Comparison of ENCODE assay signal across 25 cellular contexts in the genomic region with DNA sequence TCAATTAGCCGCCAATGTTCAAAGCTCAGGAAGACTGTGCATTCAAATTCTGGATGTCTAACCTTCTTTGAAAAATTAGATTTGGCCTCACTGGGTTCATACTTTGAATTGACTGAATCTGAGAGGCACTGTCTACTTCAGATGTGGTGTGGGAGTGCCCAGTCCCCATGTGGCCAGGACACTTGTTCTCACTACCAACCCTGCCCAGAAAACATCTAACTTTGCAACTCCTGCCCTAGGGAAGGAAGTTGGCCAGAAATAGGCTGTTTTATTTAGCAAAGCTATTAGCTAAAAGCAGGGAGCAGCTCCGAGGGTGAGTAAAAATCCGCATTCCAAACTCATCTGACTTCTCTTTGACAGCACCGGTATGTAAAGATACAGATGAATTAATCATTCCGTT.
DNase-seq lines count a peak whose midpoint lies in the region; ATAC-seq and TF ChIP-seq lines count a peak whose summit lies in the region.
"Had no signal": no experiment of that assay in that cellular context is flagged by ENCODE, and none has a peak within 500 bp of the region (broad histone marks: within the 10 kb centered on the region; RNA-seq: fewer than 3 reads in every experiment).

No MANE protein-coding gene starts in this region.

- H3K79me1 ChIP-seq in mesendoderm (ENCODE audit: low read length): peaks cover 7% of the 10 kb centered on the region

- peak overlapping the region; percentile 65 for H2AK5ac ChIP-seq in mesendoderm (ENCODE audit: low read length)

- no peak overlapping the region for H4K5ac ChIP-seq in mesendoderm (ENCODE audit: low read length)

- H3K4me3 ChIP-seq in cardiac muscle cell: no peak overlapping the region
- H3K4me3 ChIP-seq in heart left ventricle: no peak overlapping the region
- H3K4me3 ChIP-seq in mesendoderm (ENCODE audit: low read length): no peak overlapping the region
- no peak overlapping the region for H3K4me3 ChIP-seq in transverse colon
- H3K4me3 ChIP-seq: left lung, prostate gland had no signal

- H4K8ac ChIP-seq in mesendoderm (ENCODE audit: low read depth, low read length): no peak overlapping the region

- DNase-seq in cardiac muscle cell (ENCODE audit: low read depth in 1 of 2, low spot score in 1 of 2): no peak
- no peak for DNase-seq in heart left ventricle
- no peak for DNase-seq in mesendoderm
- DNase-seq in transverse colon: no peak
- no peak for DNase-seq in activated T-cell treated with anti-CD3 and anti-CD28 coated beads, Interleukin-2, amount 50 U/mL, for 72 hours
- DNase-seq in posterior vena cava (ENCODE audit: low spot score): no peak
- DNase-seq: activated CD4-positive, alpha-beta T cell treated with anti-CD3 and anti-CD28 coated beads for 1 hour; activated CD8-positive, alpha-beta T cell treated with anti-CD3 and anti-CD28 coated beads, Interleukin-2, amount 10 ng/mL, durations not matched to agents 7 days and 5 days; CD4-positive, CD25-positive, alpha-beta regulatory T cell; effector CD8-positive, alpha-beta T cell; GOT3; KBM-7; left lung; NCI-H1092; NCI-H1694; RPMI8226; T-helper 1 cell; trophoblast cell had no signal

- ATAC-seq in heart left ventricle (no peak), GM18861 (IDR thresholded peaks at IDR 0.05; ENCODE audit: unreplicated experiment) (no peak)
- no peak for ATAC-seq in activated T-cell treated with anti-CD3 and anti-CD28 coated beads, Interleukin-2, amount 50 U/mL, for 72 hours (replicated peaks in 1 of 2)
- ATAC-seq: activated CD8-positive, alpha-beta T cell treated with anti-CD3 and anti-CD28 coated beads, Interleukin-2, amount 10 ng/mL, durations not matched to agents 7 days and 5 days; left lung; stimulated activated effector memory CD8-positive, alpha-beta T cell treated with anti-CD3 and anti-CD28 coated beads, Interleukin-12 subunit alpha, Interleukin-12 subunit beta, amount 100 ng/mL, for 72 hours had no signal

- no peak overlapping the region for H3K4me2 ChIP-seq in mesendoderm (ENCODE audit: low read length)

- no peak for TF ChIP-seq CTCF in cardiac muscle cell (IDR thresholded peaks at IDR 0.05; ENCODE audit: low read depth, low read length)
- no peak for TF ChIP-seq CTCF in heart left ventricle (IDR thresholded peaks at IDR 0.05)
- no peak for TF ChIP-seq CTCF in VCaP (conservative IDR thresholded peaks at IDR 0.05)
- no peak for TF ChIP-seq CTCF in transverse colon (IDR thresholded peaks at IDR 0.05)

- H3K9ac ChIP-seq in mesendoderm (ENCODE audit: low read length): no peak overlapping the region

- intact Hi-C loops in heart left ventricle (cut with DNase I) (no loop called here), transverse colon (cut with DNase I; ENCODE audit: low total_unique reads) (loop anchor here (5.0 kb wide), 1 partner anchor 42 kb away; no protein-coding TSS in a partner anchor), posterior vena cava (cut with DNase I) (no loop called here)

- no peak overlapping the region for H2BK5ac ChIP-seq in mesendoderm (ENCODE audit: low read length)

- no peak overlapping the region for H3K4ac ChIP-seq in mesendoderm (ENCODE audit: low read depth, low read length)

- TF ChIP-seq POLR2A in heart left ventricle (IDR thresholded peaks at IDR 0.05): no peak
- no peak for TF ChIP-seq POLR2A in transverse colon (IDR thresholded peaks at IDR 0.05)

- H3K36me3 ChIP-seq in cardiac muscle cell (no peaks in the 10 kb centered on the region), heart left ventricle (no peaks in the 10 kb centered on the region), mesendoderm (ENCODE audit: control insufficient read depth, insufficient read depth, low read length) (no peaks in the 10 kb centered on the region), transverse colon (no peaks in the 10 kb centered on the region)
- H3K36me3 ChIP-seq: left lung, prostate gland had no signal

- in situ Hi-C loops in transverse colon (cut with MboI; ENCODE audit: low pct_ligation_motif_present in 1 of 4, low pct_unique_long_range_greater_than_20kb in 1 of 4, low sequenced_read_pairs in 3 of 4): no loop called here

- no peak overlapping the region for H2BK15ac ChIP-seq in mesendoderm (replicated peaks; ENCODE audit: low read depth)

- TF ChIP-seq EP300 in transverse colon (IDR thresholded peaks at IDR 0.05; ENCODE audit: low read depth): no peak

- H3K27me3 Mint-ChIP-seq in activated T-cell treated with anti-CD3 and anti-CD28 coated beads, Interleukin-2, amount 50 U/mL, for 72 hours (ENCODE audit: low read depth): no peaks in the 10 kb centered on the region
- H3K27me3 Mint-ChIP-seq: activated naive CD4-positive, alpha-beta T cell treated with anti-CD3 and anti-CD28 coated beads, Interleukin-2, amount 50 U/mL, for 24 hours had no signal

- H3K27ac ChIP-seq in cardiac muscle cell (peak overlapping the region; percentile 73), heart left ventricle (peak overlapping the region in 1 of 12 donors; percentile 74), VCaP (peak overlapping the region; percentile 41; the same call in 1 of the 2 replicates), mesendoderm (ENCODE audit: low read depth, low read length) (no peak overlapping the region), transverse colon (peak overlapping the region in 3 of 4 donors; percentile 74 to 84 (median 79))
- H3K27ac ChIP-seq: epithelial cell of prostate, left lung had no signal

- H3K4me3 Mint-ChIP-seq in activated T-cell treated with anti-CD3 and anti-CD28 coated beads, Interleukin-2, amount 50 U/mL, for 72 hours: no peak overlapping the region
- H3K4me3 Mint-ChIP-seq: activated CD8-positive, alpha-beta T cell treated with anti-CD3 and anti-CD28 coated beads, Interleukin-2, amount 10 ng/mL, durations not matched to agents 7 days and 5 days; activated naive CD4-positive, alpha-beta T cell treated with anti-CD3 and anti-CD28 coated beads, Interleukin-2, amount 50 U/mL, for 24 hours; CD4-positive, CD25-positive, alpha-beta regulatory T cell; stimulated activated effector memory CD8-positive, alpha-beta T cell treated with anti-CD3 and anti-CD28 coated beads, Interleukin-12 subunit alpha, Interleukin-12 subunit beta, amount 100 ng/mL, for 72 hours had no signal

- H2BK120ac ChIP-seq in mesendoderm (ENCODE audit: low read depth, low read length): peak overlapping the region; percentile 17

- no peaks in the 10 kb centered on the region for H3K79me2 ChIP-seq in mesendoderm (ENCODE audit: control insufficient read depth, insufficient read depth, low read length)

- peaks cover 26% of the 10 kb centered on the region for H3K4me1 Mint-ChIP-seq in activated T-cell treated with anti-CD3 and anti-CD28 coated beads, Interleukin-2, amount 50 U/mL, for 72 hours (ENCODE audit: low read depth)

- no peak overlapping the region for H3K27ac Mint-ChIP-seq in activated T-cell treated with anti-CD3 and anti-CD28 coated beads, Interleukin-2, amount 50 U/mL, for 72 hours
- H3K27ac Mint-ChIP-seq: activated CD8-positive, alpha-beta T cell treated with anti-CD3 and anti-CD28 coated beads, Interleukin-2, amount 10 ng/mL, durations not matched to agents 7 days and 5 days; activated naive CD4-positive, alpha-beta T cell treated with anti-CD3 and anti-CD28 coated beads, Interleukin-2, amount 50 U/mL, for 24 hours; activated T-helper 2 cell treated with anti-CD3 and anti-CD28 coated beads, Interferon-gamma antibody, Interleukin-2, Interleukin-4, amounts not matched to agents 10 μg/mL and 5 μg/mL and 100 μg/mL, durations not matched to agents 14 hours and 24 hours and 36 hours; stimulated activated effector memory CD8-positive, alpha-beta T cell treated with anti-CD3 and anti-CD28 coated beads, Interleukin-12 subunit alpha, Interleukin-12 subunit beta, amount 100 ng/mL, for 72 hours had no signal

- H3K27me3 ChIP-seq in cardiac muscle cell (no peaks in the 10 kb centered on the region), heart left ventricle (no peaks in the 10 kb centered on the region), mesendoderm (ENCODE audit: insufficient read depth, low read length, poor library complexity) (no peaks in the 10 kb centered on the region), transverse colon (no peaks in the 10 kb centered on the region)
- H3K27me3 ChIP-seq: left lung had no signal

- WGBS in heart left ventricle, 4 donors: 81 to 89% (median 83%) methylated on average over 5 of the region's 5 CpGs
- no CpG with 5 or more reads among the region's 5 CpGs for WGBS in mesendoderm (ENCODE audit: extremely low coverage, insufficient coverage, low lambda C conversion rate)
- 70 to 88% methylated on average over 2 to 5 of the region's 5 CpGs for WGBS in transverse colon (ENCODE audit: low coverage in 1 of 2), 2 donors

- H3K9me3 Mint-ChIP-seq in activated T-cell treated with anti-CD3 and anti-CD28 coated beads, Interleukin-2, amount 50 U/mL, for 72 hours: no peaks in the 10 kb centered on the region
- H3K9me3 Mint-ChIP-seq: activated naive CD4-positive, alpha-beta T cell treated with anti-CD3 and anti-CD28 coated beads, Interleukin-2, amount 50 U/mL, for 24 hours; activated T-helper 2 cell treated with anti-CD3 and anti-CD28 coated beads, Interferon-gamma antibody, Interleukin-2, Interleukin-4, amounts not matched to agents 10 μg/mL and 5 μg/mL and 100 μg/mL, durations not matched to agents 14 hours and 24 hours and 36 hours; CD4-positive, CD25-positive, alpha-beta regulatory T cell; stimulated activated effector memory CD8-positive, alpha-beta T cell treated with anti-CD3 and anti-CD28 coated beads, Interleukin-12 subunit alpha, Interleukin-12 subunit beta, amount 100 ng/mL, for 72 hours had no signal

- peak overlapping the region; percentile 52 for H3K23ac ChIP-seq in mesendoderm (ENCODE audit: low read length)

- H3K36me3 Mint-ChIP-seq in activated T-cell treated with anti-CD3 and anti-CD28 coated beads, Interleukin-2, amount 50 U/mL, for 72 hours (ENCODE audit: insufficient read depth in 2 of 2): no peaks in the 10 kb centered on the region
- H3K36me3 Mint-ChIP-seq: stimulated activated effector memory CD8-positive, alpha-beta T cell treated with anti-CD3 and anti-CD28 coated beads, Interleukin-12 subunit alpha, Interleukin-12 subunit beta, amount 100 ng/mL, for 72 hours had no signal

- H3K4me1 ChIP-seq in cardiac muscle cell (ENCODE audit: low read depth) (peaks cover 84% of the 10 kb centered on the region), heart left ventricle (peaks cover 0 to 43% (median under 1%) of the 10 kb centered on the region in 12 donors), mesendoderm (ENCODE audit: control insufficient read depth, low read depth, low read length) (peaks cover 21% of the 10 kb centered on the region), transverse colon (peaks cover 0 to 29% (median 15%) of the 10 kb centered on the region in 4 donors)

- peak overlapping the region; percentile 29 for H3K18ac ChIP-seq in mesendoderm (ENCODE audit: low read length)

- no peak overlapping the region for H3K56ac ChIP-seq in mesendoderm (ENCODE audit: low read length)

- H3K9me3 ChIP-seq in cardiac muscle cell (ENCODE audit: low read depth) (no peaks in the 10 kb centered on the region), heart left ventricle (no peaks in the 10 kb centered on the region), transverse colon (no peaks in the 10 kb centered on the region)
- H3K9me3 ChIP-seq: left lung, prostate gland had no signal
